9 cellular contexts compared by ENCODE assay signal in genomic region chr2:42359304-42359749, GRCh38. TPM values are rescaled to one million over a fixed set of nuclear protein-coding genes. Genes with fewer than 3 reads are reported as not detected.
DNase-seq lines count a peak whose midpoint lies in the region; ATAC-seq, FAIRE-seq and TF ChIP-seq lines count a peak whose summit lies in the region.
"Had no signal": no experiment of that assay in that cellular context is flagged by ENCODE, and none has a peak within 500 bp of the region (broad histone marks: within the 10 kb centered on the region; RNA-seq: fewer than 3 reads in every experiment).

No MANE protein-coding gene starts in this region.

- H3K4me3 ChIP-seq in CD8-positive, alpha-beta memory T cell (ENCODE audit: low read length): peak overlapping the region; percentile 94
- peak overlapping the region; percentile 65 for H3K4me3 ChIP-seq in LNCaP clone FGC (ENCODE audit: low read depth, low read length)

- no peak for DNase-seq in CD8-positive, alpha-beta memory T cell
- DNase-seq in LNCaP clone FGC (ENCODE audit: low read depth) (no peak), NCI-H2029 treated with DMSO at 0.1 percent for 48 hours (lab: John Stamatoyannopoulos, UW) (no peak), frontal cortex (ENCODE audit: low spot score in 2 of 2) (no peak)
- no peak for DNase-seq in central memory CD8-positive, alpha-beta T cell (ENCODE audit: low spot score in 2 of 2)
- DNase-seq in natural killer cell treated with Interleukin-12 subunit alpha and Interleukin-12 subunit beta and Interleukin-15 and Interleukin-18, amount 100 ng/mL, for 72 hours (ENCODE audit: low spot score): no peak
- no peak for DNase-seq in stimulated activated CD8-positive, alpha-beta memory T cell treated with anti-CD3 and anti-CD28 coated beads, Interleukin-4, amount 100 ng/mL, for 48 hours

- FAIRE-seq in frontal cortex (lab: Jason Lieb, UNC): no peak
- FAIRE-seq: islet of Langerhans had no signal

- H3K9me3 Mint-ChIP-seq in CD8-positive, alpha-beta memory T cell: no peaks in the 10 kb centered on the region
- H3K9me3 Mint-ChIP-seq in central memory CD8-positive, alpha-beta T cell: no peaks in the 10 kb centered on the region
- H3K9me3 Mint-ChIP-seq in natural killer cell treated with Interleukin-12 subunit alpha and Interleukin-12 subunit beta and Interleukin-15 and Interleukin-18, amount 100 ng/mL, for 72 hours: no peaks in the 10 kb centered on the region

- H3K4me1 ChIP-seq in CD8-positive, alpha-beta memory T cell (ENCODE audit: insufficient read depth, low read length): peaks cover 50% of the 10 kb centered on the region

- no peaks in the 10 kb centered on the region for H3K9me3 ChIP-seq in CD8-positive, alpha-beta memory T cell (ENCODE audit: low read length)

- no peaks in the 10 kb centered on the region for H3K27me3 ChIP-seq in CD8-positive, alpha-beta memory T cell (ENCODE audit: insufficient read depth, low read length, poor library complexity, severe bottlenecking)

- no peak for TF ChIP-seq CTCF in LNCaP clone FGC (IDR thresholded peaks at IDR 0.05; ENCODE audit: control insufficient read depth, extremely low read depth, insufficient read depth)

- H3K27me3 Mint-ChIP-seq in CD8-positive, alpha-beta memory T cell: peaks cover 0 to 2% of the 10 kb centered on the region in 2 donors
- no peaks in the 10 kb centered on the region for H3K27me3 Mint-ChIP-seq in central memory CD8-positive, alpha-beta T cell
- no peaks in the 10 kb centered on the region for H3K27me3 Mint-ChIP-seq in natural killer cell treated with Interleukin-12 subunit alpha and Interleukin-12 subunit beta and Interleukin-15 and Interleukin-18, amount 100 ng/mL, for 72 hours

- peaks cover 56 to 71% (median 66%) of the 10 kb centered on the region in 3 donors for H3K4me1 Mint-ChIP-seq in CD8-positive, alpha-beta memory T cell
- H3K4me1 Mint-ChIP-seq in central memory CD8-positive, alpha-beta T cell: peaks cover 59% of the 10 kb centered on the region
- H3K4me1 Mint-ChIP-seq in natural killer cell treated with Interleukin-12 subunit alpha and Interleukin-12 subunit beta and Interleukin-15 and Interleukin-18, amount 100 ng/mL, for 72 hours (ENCODE audit: low read depth in 2 of 2): peaks cover 48 to 59% of the 10 kb centered on the region in 2 donors

- H3K4me3 Mint-ChIP-seq in CD8-positive, alpha-beta memory T cell: peak overlapping the region; percentile 83 to 98 (median 88)
- peak overlapping the region; percentile 79 for H3K4me3 Mint-ChIP-seq in central memory CD8-positive, alpha-beta T cell
- peak overlapping the region; percentile 97 for H3K4me3 Mint-ChIP-seq in natural killer cell treated with Interleukin-12 subunit alpha and Interleukin-12 subunit beta and Interleukin-15 and Interleukin-18, amount 100 ng/mL, for 72 hours

- POLR2A ChIA-PET in CD8-positive, alpha-beta memory T cell (lab: Charles Lee): interaction anchor here (0.5 to 1.2 kb wide), 3 partner anchors 96 to 833 kb away, joined by 3 to 5 read pairs (median 3); no protein-coding TSS in a partner anchor

- peak overlapping the region; percentile 94 for H3K27ac ChIP-seq in CD8-positive, alpha-beta memory T cell (ENCODE audit: low read depth, low read length)

- H3K36me3 ChIP-seq in CD8-positive, alpha-beta memory T cell (ENCODE audit: insufficient read depth, low read length): no peaks in the 10 kb centered on the region

- peaks cover 0 to 31% (median 3%) of the 10 kb centered on the region in 3 donors for H3K36me3 Mint-ChIP-seq in CD8-positive, alpha-beta memory T cell
- peaks cover 15% of the 10 kb centered on the region for H3K36me3 Mint-ChIP-seq in central memory CD8-positive, alpha-beta T cell (ENCODE audit: insufficient read depth)
- H3K36me3 Mint-ChIP-seq in natural killer cell treated with Interleukin-12 subunit alpha and Interleukin-12 subunit beta and Interleukin-15 and Interleukin-18, amount 100 ng/mL, for 72 hours: peaks cover 4% of the 10 kb centered on the region

- peak overlapping the region; percentile 89 to 99 (median 98) for H3K27ac Mint-ChIP-seq in CD8-positive, alpha-beta memory T cell
- H3K27ac Mint-ChIP-seq in central memory CD8-positive, alpha-beta T cell (ENCODE audit: low read depth): peak overlapping the region; percentile 85
- peak overlapping the region; percentile 95 for H3K27ac Mint-ChIP-seq in natural killer cell treated with Interleukin-12 subunit alpha and Interleukin-12 subunit beta and Interleukin-15 and Interleukin-18, amount 100 ng/mL, for 72 hours

- CTCF ChIA-PET in CD8-positive, alpha-beta memory T cell (lab: Charles Lee): interaction anchor here (1.5 kb wide), 1 partner anchor 8 kb away, joined by 4 read pairs; no protein-coding TSS in a partner anchor

- no peak for ATAC-seq in central memory CD8-positive, alpha-beta T cell (replicated peaks; ENCODE audit: extremely low read depth, poor library complexity, severe bottlenecking)
- no peak for ATAC-seq in natural killer cell treated with Interleukin-12 subunit alpha and Interleukin-12 subunit beta and Interleukin-15 and Interleukin-18, amount 100 ng/mL, for 72 hours
- ATAC-seq in HG03565 (IDR thresholded peaks at IDR 0.05; ENCODE audit: unreplicated experiment): no peak

RNA-seq across cellular contexts. Expression of gene COX7A2L, which starts 1.7 kb away (rescaled TPM):
- total RNA-seq in CD8-positive, alpha-beta memory T cell: 100 to 1,000 TPM in 1 of 2 experiments, 10 to 100 TPM in 1; 99.8 to 100 TPM
- 172 TPM for polyA plus RNA-seq in CD8-positive, alpha-beta memory T cell
- total RNA-seq in natural killer cell treated with Interleukin-12 subunit alpha and Interleukin-12 subunit beta and Interleukin-15 and Interleukin-18, amount 100 ng/mL, for 72 hours: 100 to 1,000 TPM in 1 of 2 donors, 10 to 100 TPM in 1; 70.8 to 102 TPM
- total RNA-seq in frontal cortex: 198 TPM
